1 cellular context compared by ENCODE assay signal in the genomic region with DNA sequence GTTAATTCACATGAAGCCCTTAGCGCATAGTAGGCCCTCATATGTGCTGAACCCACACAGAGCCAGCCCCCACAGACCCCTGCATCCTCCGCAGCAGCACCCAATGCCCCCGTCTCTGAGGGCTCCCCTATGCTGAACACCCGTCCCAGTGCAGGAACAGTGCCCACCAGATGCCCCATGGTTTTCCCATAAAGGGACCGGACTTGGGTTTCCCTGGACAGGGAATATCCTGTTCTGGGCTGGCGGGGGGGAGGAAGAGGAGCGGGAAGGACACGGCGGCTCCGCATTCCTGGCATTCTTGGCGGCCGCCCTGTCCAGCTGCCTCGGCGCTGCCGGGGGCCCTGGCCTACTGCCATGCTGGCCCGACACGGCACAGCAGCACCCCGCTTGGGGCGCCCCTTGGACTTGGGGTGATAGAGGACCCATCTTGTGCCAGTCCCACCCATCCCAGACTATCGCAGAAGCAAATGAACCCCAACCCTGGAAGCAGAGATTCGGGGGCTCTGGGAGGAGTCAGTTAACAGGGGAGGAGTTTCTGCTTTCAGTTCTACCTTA.
TF ChIP-seq lines count a peak whose summit lies in the region.

No MANE protein-coding gene starts in this region.

TF ChIP-seq in A549, 52 proteins besides CTCF, POLR2A, EP300 and RAD21 (continued from another document):
- TF ChIP-seq SMC3 (IDR thresholded peaks at IDR 0.05) (0 out of 3 replicates have a peak, but pooled peaks have one; percentile 24), CHD4 (IDR thresholded peaks at IDR 0.05; ENCODE audit: borderline replicate concordance) (no peak), ESRRA (IDR thresholded peaks at IDR 0.05; ENCODE audit: borderline replicate concordance, low read length) (no peak), JUNB (IDR thresholded peaks at IDR 0.05) (no peak), PHF8 (IDR thresholded peaks at IDR 0.05; ENCODE audit: borderline replicate concordance, low read depth) (no peak), POLR2AphosphoS2 (conservative IDR thresholded peaks at IDR 0.05; ENCODE audit: low read length) (no peak)
- TF ChIP-seq, protein P1, sequence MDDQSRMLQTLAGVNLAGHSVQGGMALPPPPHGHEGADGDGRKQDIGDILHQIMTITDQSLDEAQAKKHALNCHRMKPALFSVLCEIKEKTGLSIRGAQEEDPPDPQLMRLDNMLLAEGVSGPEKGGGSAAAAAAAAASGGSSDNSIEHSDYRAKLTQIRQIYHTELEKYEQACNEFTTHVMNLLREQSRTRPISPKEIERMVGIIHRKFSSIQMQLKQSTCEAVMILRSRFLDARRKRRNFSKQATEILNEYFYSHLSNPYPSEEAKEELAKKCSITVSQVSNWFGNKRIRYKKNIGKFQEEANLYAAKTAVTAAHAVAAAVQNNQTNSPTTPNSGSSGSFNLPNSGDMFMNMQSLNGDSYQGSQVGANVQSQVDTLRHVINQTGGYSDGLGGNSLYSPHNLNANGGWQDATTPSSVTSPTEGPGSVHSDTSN (IDR thresholded peaks at IDR 0.05): peak; percentile 62; the same call in 1 of the 2 replicates
- TF ChIP-seq, protein P2, sequence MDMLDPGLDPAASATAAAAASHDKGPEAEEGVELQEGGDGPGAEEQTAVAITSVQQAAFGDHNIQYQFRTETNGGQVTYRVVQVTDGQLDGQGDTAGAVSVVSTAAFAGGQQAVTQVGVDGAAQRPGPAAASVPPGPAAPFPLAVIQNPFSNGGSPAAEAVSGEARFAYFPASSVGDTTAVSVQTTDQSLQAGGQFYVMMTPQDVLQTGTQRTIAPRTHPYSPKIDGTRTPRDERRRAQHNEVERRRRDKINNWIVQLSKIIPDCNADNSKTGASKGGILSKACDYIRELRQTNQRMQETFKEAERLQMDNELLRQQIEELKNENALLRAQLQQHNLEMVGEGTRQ (IDR thresholded peaks at IDR 0.05): no peak
